ENCODE assay signal across 9 cellular contexts in genomic region chr6:69894578-69895347, GRCh38. TPM values are rescaled to one million over a fixed set of nuclear protein-coding genes. Genes with fewer than 3 reads are reported as not detected.
DNase-seq lines count a peak whose midpoint lies in the region; ATAC-seq, FAIRE-seq and TF ChIP-seq lines count a peak whose summit lies in the region.
"Had no signal": no experiment of that assay in that cellular context is flagged by ENCODE, and none has a peak within 500 bp of the region (broad histone marks: within the 10 kb centered on the region; RNA-seq: fewer than 3 reads in every experiment).

No MANE protein-coding gene starts in this region.

- ATAC-seq in stimulated activated naive B cell treated with anti-CD40 and anti-IgM and Interleukin-4, amounts not matched to agents 10 μg/mL and 1 μg/mL and 100 μg/mL, for 72 hours (replicated peaks), result peak in 1 of 2 donors; percentile 34
- no peak for ATAC-seq in stimulated activated naive CD8-positive, alpha-beta T cell treated with anti-CD3 and anti-CD28 coated beads, Interleukin-15, Interleukin-2, amounts not matched to agents 100 U/mL and 50 U/mL, for 24 hours

- H3K36me3 ChIP-seq in bronchial epithelial cell (ENCODE audit: control insufficient read depth, insufficient read depth, low read length), result no peaks in the 10 kb centered on the region
- no peaks in the 10 kb centered on the region for H3K36me3 ChIP-seq in CD8-positive, alpha-beta memory T cell (ENCODE audit: insufficient read depth, low read length)
- H3K36me3 ChIP-seq: BLaER1 had no signal

- CTCF ChIA-PET in CD8-positive, alpha-beta memory T cell (lab: Charles Lee), result no interaction called here

- no peaks in the 10 kb centered on the region for H3K27me3 ChIP-seq in bronchial epithelial cell (ENCODE audit: control insufficient read depth, insufficient read depth, low read length)
- no peaks in the 10 kb centered on the region for H3K27me3 ChIP-seq in CD8-positive, alpha-beta memory T cell (ENCODE audit: insufficient read depth, low read length, poor library complexity, severe bottlenecking)
- H3K27me3 ChIP-seq: BLaER1 had no signal

- H3K4me3 Mint-ChIP-seq in IgD-negative memory B cell, result peak overlapping the region; percentile 29 to 81 (median 62)
- no peak overlapping the region for H3K4me3 Mint-ChIP-seq in stimulated activated naive B cell treated with anti-CD40 and anti-IgM and Interleukin-4, amounts not matched to agents 10 μg/mL and 1 μg/mL and 100 μg/mL, for 72 hours
- no peak overlapping the region for H3K4me3 Mint-ChIP-seq in CD8-positive, alpha-beta memory T cell

- H3K36me3 Mint-ChIP-seq in IgD-negative memory B cell, result peaks cover 13% of the 10 kb centered on the region
- H3K36me3 Mint-ChIP-seq in stimulated activated naive B cell treated with anti-CD40 and anti-IgM and Interleukin-4, amounts not matched to agents 10 μg/mL and 1 μg/mL and 100 μg/mL, for 72 hours, result peaks cover 26 to 33% of the 10 kb centered on the region in 2 donors
- H3K36me3 Mint-ChIP-seq in CD8-positive, alpha-beta memory T cell, result no peaks in the 10 kb centered on the region

- H3K4me3 ChIP-seq in bronchial epithelial cell (ENCODE audit: low read depth, low read length), result no peak overlapping the region
- no peak overlapping the region for H3K4me3 ChIP-seq in CD8-positive, alpha-beta memory T cell (ENCODE audit: low read length)
- H3K4me3 ChIP-seq: BLaER1 had no signal

- DNase-seq in NCI-H2171 treated with DMSO at 0.1 percent for 48 hours (lab: John Stamatoyannopoulos, UW), result peak; percentile 70
- no peak for DNase-seq in NCI-H2171 (lab: John Stamatoyannopoulos, UW)
- peak; percentile 94 for DNase-seq in bronchial epithelial cell (ENCODE audit: low read depth)
- no peak for DNase-seq in stimulated activated naive B cell treated with anti-CD40 and anti-IgM and Interleukin-4, amounts not matched to agents 10 μg/mL and 1 μg/mL and 100 μg/mL, for 72 hours
- DNase-seq in NCI-H774 (lab: John Stamatoyannopoulos, UW), result no peak
- no peak for DNase-seq in stimulated activated naive CD8-positive, alpha-beta T cell treated with anti-CD3 and anti-CD28 coated beads, Interleukin-15, Interleukin-2, amounts not matched to agents 100 U/mL and 50 U/mL, for 24 hours
- no peak for DNase-seq in CD8-positive, alpha-beta memory T cell

- no peaks in the 10 kb centered on the region for H3K9me3 ChIP-seq in CD8-positive, alpha-beta memory T cell (ENCODE audit: low read length)

- peaks cover 11 to 27% (median 26%) of the 10 kb centered on the region in 3 donors for H3K4me1 Mint-ChIP-seq in IgD-negative memory B cell
- peaks cover 17 to 44% of the 10 kb centered on the region in 2 donors for H3K4me1 Mint-ChIP-seq in stimulated activated naive B cell treated with anti-CD40 and anti-IgM and Interleukin-4, amounts not matched to agents 10 μg/mL and 1 μg/mL and 100 μg/mL, for 72 hours
- no peaks in the 10 kb centered on the region for H3K4me1 Mint-ChIP-seq in CD8-positive, alpha-beta memory T cell

- POLR2A ChIA-PET in CD8-positive, alpha-beta memory T cell (lab: Charles Lee), result no interaction called here

- H3K27ac Mint-ChIP-seq in IgD-negative memory B cell, result peak overlapping the region in 2 of 3 donors; percentile 65 to 77
- peak overlapping the region; percentile 79 for H3K27ac Mint-ChIP-seq in stimulated activated naive B cell treated with anti-CD40 and anti-IgM and Interleukin-4, amounts not matched to agents 10 μg/mL and 1 μg/mL and 100 μg/mL, for 72 hours
- H3K27ac Mint-ChIP-seq in CD8-positive, alpha-beta memory T cell, result no peak overlapping the region

- H3K4me1 ChIP-seq in CD8-positive, alpha-beta memory T cell (ENCODE audit: insufficient read depth, low read length), result no peaks in the 10 kb centered on the region
- H3K4me1 ChIP-seq: BLaER1 had no signal

- FAIRE-seq in bronchial epithelial cell (lab: Jason Lieb, UNC), result no peak

- H3K9me3 Mint-ChIP-seq in IgD-negative memory B cell, result peaks cover 0 to 5% (median under 1%) of the 10 kb centered on the region in 3 donors
- peaks cover 6 to 9% of the 10 kb centered on the region in 2 donors for H3K9me3 Mint-ChIP-seq in stimulated activated naive B cell treated with anti-CD40 and anti-IgM and Interleukin-4, amounts not matched to agents 10 μg/mL and 1 μg/mL and 100 μg/mL, for 72 hours
- H3K9me3 Mint-ChIP-seq in CD8-positive, alpha-beta memory T cell, result peaks cover 0 to under 1% (median 0%) of the 10 kb centered on the region in 5 donors

- TF ChIP-seq CTCF in bronchial epithelial cell (IDR thresholded peaks at IDR 0.05; ENCODE audit: insufficient read depth, low read length, severe bottlenecking), result no peak

- H3K27me3 Mint-ChIP-seq in IgD-negative memory B cell, result no peaks in the 10 kb centered on the region
- H3K27me3 Mint-ChIP-seq in stimulated activated naive B cell treated with anti-CD40 and anti-IgM and Interleukin-4, amounts not matched to agents 10 μg/mL and 1 μg/mL and 100 μg/mL, for 72 hours, result no peaks in the 10 kb centered on the region
- peaks cover 4 to 6% of the 10 kb centered on the region in 2 donors for H3K27me3 Mint-ChIP-seq in CD8-positive, alpha-beta memory T cell

- H3K27ac ChIP-seq in CD8-positive, alpha-beta memory T cell (ENCODE audit: low read depth, low read length), result no peak overlapping the region
- H3K27ac ChIP-seq: BLaER1 had no signal

RNA-seq across cellular contexts. Expression of gene COL19A1, which starts 28.4 kb away (rescaled TPM):
- polyA plus RNA-seq in IgD-negative memory B cell, result 5.3 TPM
- not detected in 2 replicates for total RNA-seq in bronchial epithelial cell
- total RNA-seq in CD8-positive, alpha-beta memory T cell, result under 1 TPM; 0.07 to 0.33 TPM
- not detected for polyA plus RNA-seq in CD8-positive, alpha-beta memory T cell

Comparison
In these comparisons a context has a peak if more than half of its experiments do, and no peak if none do; other contexts are left out.
1. DNase-seq: peak in NCI-H2171 treated with DMSO at 0.1 percent for 48 hours (single experiment) and bronchial epithelial cell (single experiment); none in NCI-H2171 (single experiment), stimulated activated naive B cell treated with anti-CD40 and anti-IgM and Interleukin-4, amounts not matched to agents 10 μg/mL and 1 μg/mL and 100 μg/mL, for 72 hours (single experiment), NCI-H774 (single experiment), stimulated activated naive CD8-positive, alpha-beta T cell treated with anti-CD3 and anti-CD28 coated beads, Interleukin-15, Interleukin-2, amounts not matched to agents 100 U/mL and 50 U/mL, for 24 hours (single experiment) and CD8-positive, alpha-beta memory T cell (0 of 5).
2. H3K27ac Mint-ChIP-seq: peak in IgD-negative memory B cell (2 of 3) and stimulated activated naive B cell treated with anti-CD40 and anti-IgM and Interleukin-4, amounts not matched to agents 10 μg/mL and 1 μg/mL and 100 μg/mL, for 72 hours (single experiment); none in CD8-positive, alpha-beta memory T cell (0 of 8).
3. H3K4me3 Mint-ChIP-seq: peak in IgD-negative memory B cell (4 of 4); none in stimulated activated naive B cell treated with anti-CD40 and anti-IgM and Interleukin-4, amounts not matched to agents 10 μg/mL and 1 μg/mL and 100 μg/mL, for 72 hours (0 of 2) and CD8-positive, alpha-beta memory T cell (0 of 7).